Comparison of ENCODE assay signal across 8 cellular contexts in the genomic region with DNA sequence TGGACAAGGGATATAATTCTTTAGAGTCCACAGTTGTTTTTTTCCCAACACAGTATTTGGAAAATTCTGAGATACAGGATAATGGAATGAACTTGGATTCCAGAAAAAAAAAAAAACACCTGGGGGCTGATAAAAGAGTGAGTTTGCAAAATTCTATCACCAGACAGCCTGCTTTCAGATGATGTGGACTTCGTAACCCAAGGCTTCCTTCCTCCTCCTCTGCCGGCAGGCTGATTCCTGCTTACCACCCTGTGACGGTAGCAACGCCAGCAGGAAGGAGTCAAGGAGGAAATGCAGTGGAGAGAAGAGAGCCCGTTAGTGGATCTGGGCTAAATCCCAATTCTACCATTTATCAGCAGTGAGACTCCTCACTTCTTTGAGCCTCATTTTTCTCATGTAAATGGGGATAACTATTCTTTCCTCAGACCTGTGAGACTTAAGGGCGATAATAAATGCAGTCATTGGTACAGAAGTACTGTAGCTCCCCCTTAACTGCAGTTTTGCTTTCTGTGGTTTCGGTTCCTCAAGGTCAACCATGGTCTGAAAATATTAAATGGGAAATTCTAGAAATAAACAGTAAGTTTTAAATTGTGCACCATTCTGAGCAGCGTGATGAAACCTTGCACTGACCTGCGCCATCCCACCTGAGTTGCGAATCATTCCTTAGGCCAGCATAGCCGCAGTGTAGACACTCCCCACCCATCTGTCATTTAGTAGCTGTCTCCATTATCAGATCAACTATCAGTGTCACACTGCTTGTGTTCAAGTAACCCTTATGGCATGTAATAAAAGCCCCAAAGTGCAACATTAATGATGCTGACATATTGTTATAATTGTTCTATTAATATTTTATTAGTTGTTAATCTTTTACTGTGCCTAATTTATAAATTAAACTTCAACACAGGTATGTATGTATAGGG.
A peak's percentile ranks its signal among the peaks of the same experiment; 100 is the strongest.
DNase-seq lines count a peak whose midpoint lies in the region; ATAC-seq, FAIRE-seq and TF ChIP-seq lines count a peak whose summit lies in the region.

No MANE protein-coding gene starts in this region.

- H3K4me1 ChIP-seq in endothelial cell of umbilical vein (ENCODE audit: control insufficient read depth, extremely low read depth, insufficient read depth, low read length): peaks cover 27% of the 10 kb centered on the region

- dilution Hi-C loops in endothelial cell of umbilical vein (cut with MboI; ENCODE audit: extremely low pct_ligation_motif_present, low sequenced_read_pairs): no loop called here

- H3K9me1 ChIP-seq in endothelial cell of umbilical vein (replicated peaks; ENCODE audit: control insufficient read depth, extremely low read depth, insufficient read depth, low read length): no peaks in the 10 kb centered on the region

- no peaks in the 10 kb centered on the region for H3K79me2 ChIP-seq in endothelial cell of umbilical vein (ENCODE audit: control insufficient read depth, insufficient read depth, low read length)

- FAIRE-seq in endothelial cell of umbilical vein (lab: Jason Lieb, UNC) (peak; percentile 87), frontal cortex (lab: Jason Lieb, UNC) (no peak)

- no TSS peak for BruUV-seq in endothelial cell of umbilical vein (replicated peaks; lab: Mats Ljungman, UMichigan)

- no peak overlapping the region for H3K9ac ChIP-seq in endothelial cell of umbilical vein (replicated peaks; ENCODE audit: extremely low read depth, insufficient read depth, low read length)

- no peaks in the 10 kb centered on the region for H4K20me1 ChIP-seq in endothelial cell of umbilical vein (replicated peaks; ENCODE audit: control insufficient read depth, extremely low read depth, insufficient read depth, low read length)

- ATAC-seq in GM21528 (IDR thresholded peaks at IDR 0.05; ENCODE audit: low FRiP score, unreplicated experiment) (peak; percentile 90), HG03520 (IDR thresholded peaks at IDR 0.05; ENCODE audit: unreplicated experiment) (peak; percentile 84)

- no peak overlapping the region for H2AFZ ChIP-seq in endothelial cell of umbilical vein (ENCODE audit: low read depth, low read length)

- H3K27me3 ChIP-seq in endothelial cell of umbilical vein (ENCODE audit: control insufficient read depth in 2 of 2, insufficient read depth in 2 of 2, low read length in 2 of 2): no peaks in the 10 kb centered on the region

- POLR2A ChIA-PET in endothelial cell of umbilical vein (lab: Charles Lee): no interaction called here

- peak overlapping the region; percentile 15 for H3K4me2 ChIP-seq in endothelial cell of umbilical vein (ENCODE audit: insufficient read depth, low read length)

- no peaks in the 10 kb centered on the region for H3K9me3 ChIP-seq in endothelial cell of umbilical vein (replicated peaks; ENCODE audit: control insufficient read depth, insufficient read depth, low read length)

- H3K27ac ChIP-seq in endothelial cell of umbilical vein (ENCODE audit: insufficient read depth, low read depth, low read length): no peak overlapping the region

- CTCF ChIA-PET in endothelial cell of umbilical vein (lab: Charles Lee): interaction anchor here (1.5 kb wide), 1 partner anchor 11 kb away, joined by 5 read pairs; no protein-coding TSS in a partner anchor

- TF ChIP-seq CTCF in GM12865 (IDR thresholded peaks at IDR 0.05; ENCODE audit: insufficient read depth, low read depth, low read length, missing control alignments): no peak
- TF ChIP-seq CTCF in endothelial cell of umbilical vein (IDR thresholded peaks at IDR 0.05; ENCODE audit: extremely low read depth in 1 of 2, insufficient read depth in 1 of 2, low read depth in 1 of 2, low read length in 2 of 2): no peak

- TF ChIP-seq POLR2A in endothelial cell of umbilical vein (IDR thresholded peaks at IDR 0.05; ENCODE audit: low read depth, low read length): no peak

- peak overlapping the region; percentile 31 for H3K4me3 ChIP-seq in GM12865 (ENCODE audit: low read depth, low read length)
- no peak overlapping the region for H3K4me3 ChIP-seq in endothelial cell of umbilical vein (replicated peaks in 1 of 3; ENCODE audit: insufficient read depth in 1 of 3, low read depth in 1 of 3, low read length in 3 of 3)

- intact Hi-C loops in endothelial cell of umbilical vein (cut with micrococcal nuclease): no loop called here

- peaks cover 0 to 7% of the 10 kb centered on the region in 2 experiments for H3K36me3 ChIP-seq in endothelial cell of umbilical vein (ENCODE audit: control insufficient read depth in 2 of 2, extremely low read depth in 1 of 2, insufficient read depth in 2 of 2, low read length in 2 of 2)

- DNase-seq in GM12865 (ENCODE audit: low read depth) (peak; percentile 51), endothelial cell of umbilical vein (ENCODE audit: low read depth, low spot score) (peak; percentile 45), frontal cortex (ENCODE audit: low spot score in 2 of 2) (no peak)
- no peak for DNase-seq in activated CD4-positive, alpha-beta T cell treated with anti-CD3 and anti-CD28 coated beads for 1 hour
- no peak for DNase-seq in activated CD8-positive, alpha-beta memory T cell treated with anti-CD3 and anti-CD28 coated beads, Interleukin-2, amount 50 U/mL, for 48 hours
- no peak for DNase-seq in activated effector memory CD4-positive, alpha-beta T cell treated with Interleukin-2 at 50 U/mL for 16 hours

TF ChIP-seq in endothelial cell of umbilical vein, 7 proteins besides CTCF, POLR2A, EP300 and RAD21:
- TF ChIP-seq POLR2AphosphoS5 (IDR thresholded peaks at IDR 0.05; ENCODE audit: insufficient read depth, low read depth, low read length) (no peak), EZH2 (IDR thresholded peaks at IDR 0.05; ENCODE audit: borderline replicate concordance, low read depth, low read length, severe bottlenecking) (no peak), JUN (IDR thresholded peaks at IDR 0.05; ENCODE audit: borderline replicate concordance, insufficient read depth, insufficient read length, low read depth) (no peak), GATA2 (IDR thresholded peaks at IDR 0.05; ENCODE audit: insufficient read depth, insufficient read length, low read depth, low read length) (no peak), MYC (IDR thresholded peaks at IDR 0.05; ENCODE audit: low read depth, low read length) (no peak), FOS (IDR thresholded peaks at IDR 0.05; ENCODE audit: borderline replicate concordance, insufficient read depth, low read length) (no peak)
- TF ChIP-seq, protein P1, sequence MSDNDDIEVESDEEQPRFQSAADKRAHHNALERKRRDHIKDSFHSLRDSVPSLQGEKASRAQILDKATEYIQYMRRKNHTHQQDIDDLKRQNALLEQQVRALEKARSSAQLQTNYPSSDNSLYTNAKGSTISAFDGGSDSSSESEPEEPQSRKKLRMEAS (IDR thresholded peaks at IDR 0.05; ENCODE audit: insufficient read depth, insufficient read length): no peak

Comparison
In these comparisons a context has a peak if more than half of its experiments do, and no peak if none do; other contexts are left out.
1. DNase-seq: peak in GM12865 (single experiment) and endothelial cell of umbilical vein (single experiment); none in activated CD4-positive, alpha-beta T cell treated with anti-CD3 and anti-CD28 coated beads for 1 hour (single experiment), frontal cortex (0 of 2), activated CD8-positive, alpha-beta memory T cell treated with anti-CD3 and anti-CD28 coated beads, Interleukin-2, amount 50 U/mL, for 48 hours (single experiment) and activated effector memory CD4-positive, alpha-beta T cell treated with Interleukin-2 at 50 U/mL for 16 hours (single experiment).